Comparison of ENCODE assay signal across 23 cellular contexts in the genomic region with DNA sequence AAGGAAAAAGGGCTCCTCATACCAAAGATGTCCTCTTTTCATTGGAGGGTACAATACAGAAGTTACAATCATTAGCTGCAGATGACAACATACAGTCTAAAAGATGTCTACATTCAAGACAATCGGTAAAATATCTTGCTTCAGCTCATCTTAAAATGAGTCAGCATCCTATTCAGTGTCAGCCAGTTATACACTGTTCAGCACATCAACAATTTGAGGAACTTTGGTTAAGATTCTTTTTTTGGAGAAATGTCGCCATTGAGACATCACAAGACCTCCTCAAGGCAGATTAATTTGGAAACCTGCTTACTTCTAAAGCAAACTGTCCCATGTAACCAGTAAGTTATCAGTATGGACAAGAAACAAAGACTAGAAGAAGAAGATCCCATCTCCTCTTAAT.
A peak's percentile ranks its signal among the peaks of the same experiment; 100 is the strongest.
DNase-seq lines count a peak whose midpoint lies in the region; ATAC-seq, FAIRE-seq and TF ChIP-seq lines count a peak whose summit lies in the region.
"Had no signal": no experiment of that assay in that cellular context is flagged by ENCODE, and none has a peak within 500 bp of the region (broad histone marks: within the 10 kb centered on the region; RNA-seq: fewer than 3 reads in every experiment).

No MANE protein-coding gene starts in this region.

- TF ChIP-seq CTCF in fibroblast of mammary gland (conservative IDR thresholded peaks at IDR 0.05; ENCODE audit: control insufficient read depth, insufficient read depth, low read depth, low read length): no peak

- FAIRE-seq in urothelium cell line (lab: Jason Lieb, UNC): no peak
- FAIRE-seq: G401.6 had no signal

- H3K4me3 ChIP-seq in fibroblast of mammary gland (ENCODE audit: control insufficient read depth, low read depth, low read length): no peak overlapping the region
- H3K4me3 ChIP-seq: GM23248, HAP-1 had no signal

- peak; percentile 24 for DNase-seq in EH (ENCODE audit: low read depth)
- peak; percentile 45 to 96 for DNase-seq in NOMO-1 (lab: John Stamatoyannopoulos, UW; ENCODE audit: unreplicated experiment in 2 of 2)
- DNase-seq in SIG-M5 treated with dmso at 0.1 percent for 504 hours (lab: John Stamatoyannopoulos, UW; ENCODE audit: unreplicated experiment): peak; percentile 89
- peak; percentile 29 for DNase-seq in fibroblast of mammary gland (ENCODE audit: low read depth)
- DNase-seq in C1 segment of cervical spinal cord (lab: John Stamatoyannopoulos, UW): no peak
- no peak for DNase-seq in urothelium cell line (ENCODE audit: low spot score)
- DNase-seq: ACHN; CD4-positive, CD25-positive, alpha-beta regulatory T cell; COR-L47; DMS 273 treated with DMSO at 0.1 percent for 48 hours; DND-41; GM23248; NCI-H1436; NCI-H1930; NCI-H226; NCI-H524; NCI-H82; SHP77; SW 1271 had no signal

- ATAC-seq in GM21786 (IDR thresholded peaks at IDR 0.05; ENCODE audit: unreplicated experiment) (no peak), HG02870 (IDR thresholded peaks at IDR 0.05; ENCODE audit: unreplicated experiment) (no peak)

Comparison
In these comparisons a context has a peak if more than half of its experiments do, and no peak if none do; other contexts are left out.
1. DNase-seq: peak in EH (single experiment), NOMO-1 (2 of 2), SIG-M5 treated with dmso at 0.1 percent for 504 hours (single experiment) and fibroblast of mammary gland (single experiment); none in C1 segment of cervical spinal cord (0 of 14) and urothelium cell line (single experiment).